12 cellular contexts compared by ENCODE assay signal in the genomic region with DNA sequence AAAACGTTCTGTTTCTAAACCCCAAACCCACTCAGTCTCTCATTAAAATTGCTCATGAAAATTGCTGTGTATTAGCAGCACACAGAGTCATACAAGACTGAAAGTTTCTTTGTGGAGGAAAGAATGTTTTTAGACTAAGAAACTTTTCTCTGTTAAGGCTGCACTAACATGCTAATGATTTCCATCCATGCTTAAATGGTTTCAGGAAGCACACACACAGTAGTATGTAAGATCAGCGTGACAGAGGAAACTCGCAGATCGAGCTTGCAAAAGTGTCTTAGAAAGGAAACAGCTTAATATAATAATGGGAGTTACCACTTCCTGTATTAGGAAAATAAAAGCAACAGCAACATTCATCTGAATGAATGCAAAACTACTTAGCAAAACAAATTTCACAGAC.
A peak's percentile ranks its signal among the peaks of the same experiment; 100 is the strongest.
DNase-seq lines count a peak whose midpoint lies in the region; ATAC-seq lines count a peak whose summit lies in the region.
"Had no signal": no experiment of that assay in that cellular context is flagged by ENCODE, and none has a peak within 500 bp of the region (broad histone marks: within the 10 kb centered on the region; RNA-seq: fewer than 3 reads in every experiment).

No MANE protein-coding gene starts in this region.

- no peak overlapping the region for H3K56ac ChIP-seq in mesendoderm (ENCODE audit: low read length)

- no peak overlapping the region for H4K5ac ChIP-seq in mesendoderm (ENCODE audit: low read length)

- no peaks in the 10 kb centered on the region for H3K79me2 ChIP-seq in mesendoderm (ENCODE audit: control insufficient read depth, insufficient read depth, low read length)

- no peak overlapping the region for H3K23ac ChIP-seq in mesendoderm (ENCODE audit: low read length)

- no peak overlapping the region for H2BK5ac ChIP-seq in mesendoderm (ENCODE audit: low read length)

- H3K27me3 ChIP-seq in mesendoderm (ENCODE audit: insufficient read depth, low read length, poor library complexity): no peaks in the 10 kb centered on the region

- no peak overlapping the region for H3K9ac ChIP-seq in mesendoderm (ENCODE audit: low read length)
- H3K9ac ChIP-seq: SK-N-SH had no signal

- no peak overlapping the region for H3K4ac ChIP-seq in mesendoderm (ENCODE audit: low read depth, low read length)

- H3K4me1 ChIP-seq in mesendoderm (ENCODE audit: control insufficient read depth, low read depth, low read length): no peaks in the 10 kb centered on the region

- H4K8ac ChIP-seq in mesendoderm (ENCODE audit: low read depth, low read length): no peak overlapping the region

- H3K18ac ChIP-seq in mesendoderm (ENCODE audit: low read length): no peak overlapping the region

- no peak overlapping the region for H2BK120ac ChIP-seq in mesendoderm (ENCODE audit: low read depth, low read length)

- no peaks in the 10 kb centered on the region for H3K36me3 ChIP-seq in mesendoderm (ENCODE audit: control insufficient read depth, insufficient read depth, low read length)

- no peak overlapping the region for H3K27ac ChIP-seq in mesendoderm (ENCODE audit: low read depth, low read length)

- H3K4me2 ChIP-seq in mesendoderm (ENCODE audit: low read length): no peak overlapping the region
- H3K4me2 ChIP-seq: SK-N-SH had no signal

- H2AK5ac ChIP-seq in mesendoderm (ENCODE audit: low read length): no peak overlapping the region

- H3K4me3 ChIP-seq in mesendoderm (ENCODE audit: low read length): no peak overlapping the region

- no CpG with 5 or more reads among the region's 4 CpGs for WGBS in mesendoderm (ENCODE audit: extremely low coverage, insufficient coverage, low lambda C conversion rate)

- DNase-seq in CD1c-positive myeloid dendritic cell (ENCODE audit: extremely low spot score) (peak; percentile 39), dermis blood vessel endothelial cell (peak; percentile 68), anterior cingulate cortex (lab: John Stamatoyannopoulos, UW) (no peak), mesendoderm (no peak), NCI-H524 treated with DMSO at 0.1 percent for 48 hours (lab: John Stamatoyannopoulos, UW) (no peak)
- no peak for DNase-seq in activated CD8-positive, alpha-beta memory T cell treated with anti-CD3 and anti-CD28 coated beads, Interleukin-2, amount 50 U/mL, for 48 hours
- DNase-seq: activated naive CD8-positive, alpha-beta T cell treated with anti-CD3 and anti-CD28 coated beads, Interleukin-2, amount 10 ng/mL, durations not matched to agents 7 days and 5 days; DMS79; SK-N-SH had no signal

- H3K79me1 ChIP-seq in mesendoderm (ENCODE audit: low read length): no peaks in the 10 kb centered on the region

- H2BK15ac ChIP-seq in mesendoderm (replicated peaks; ENCODE audit: low read depth): no peak overlapping the region

- ATAC-seq in GM18909 (IDR thresholded peaks at IDR 0.05; ENCODE audit: poor library complexity, unreplicated experiment): peak; percentile 73
- peak; percentile 54 for ATAC-seq in HG03159 (IDR thresholded peaks at IDR 0.05; ENCODE audit: unreplicated experiment)
- ATAC-seq: HCT116 had no signal

Comparison
In these comparisons a context has a peak if more than half of its experiments do, and no peak if none do; other contexts are left out.
1. DNase-seq: peak in CD1c-positive myeloid dendritic cell (single experiment) and dermis blood vessel endothelial cell (single experiment); none in anterior cingulate cortex (0 of 58), mesendoderm (single experiment), NCI-H524 treated with DMSO at 0.1 percent for 48 hours (single experiment) and activated CD8-positive, alpha-beta memory T cell treated with anti-CD3 and anti-CD28 coated beads, Interleukin-2, amount 50 U/mL, for 48 hours (single experiment).